Comparison of ENCODE assay signal across 8 cellular contexts in the genomic region with DNA sequence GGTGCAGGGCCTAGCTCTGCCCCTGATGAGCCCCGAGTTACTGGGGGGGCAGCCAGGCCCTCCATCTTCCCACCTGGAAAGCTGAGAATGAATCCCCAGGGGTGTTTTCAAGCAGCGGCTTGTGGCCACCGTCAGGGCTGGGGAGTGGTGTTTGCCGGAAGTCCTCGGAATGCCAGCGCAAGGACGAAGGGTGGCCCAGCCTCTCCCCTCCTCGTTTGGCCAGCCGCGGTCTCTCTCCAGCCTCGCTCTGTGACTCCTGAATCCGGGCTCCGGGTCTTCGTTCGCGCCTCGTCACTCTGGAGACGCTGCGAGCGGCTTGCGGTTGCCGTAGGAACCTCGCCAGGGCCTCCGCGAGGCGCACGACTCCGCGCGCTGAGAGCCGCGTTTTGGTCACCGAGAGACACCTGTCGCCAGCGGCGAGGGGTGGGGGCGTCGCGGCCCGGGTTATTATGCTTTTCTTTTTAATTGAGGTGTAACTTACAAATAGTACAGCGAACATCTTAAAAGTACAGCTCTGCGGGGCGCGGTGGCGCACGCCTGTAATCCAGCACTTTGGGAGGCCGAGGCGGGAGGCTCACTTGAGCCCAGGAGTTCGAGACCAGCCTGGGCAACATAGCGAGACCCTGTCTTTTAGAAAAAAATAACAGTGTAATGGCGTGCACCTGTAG. TPM values are rescaled to one million over a fixed set of nuclear protein-coding genes. Genes with fewer than 3 reads are reported as not detected.
DNase-seq lines count a peak whose midpoint lies in the region; ATAC-seq and TF ChIP-seq lines count a peak whose summit lies in the region.

No MANE protein-coding gene starts in this region.

- TF ChIP-seq POLR2A in body of pancreas (IDR thresholded peaks at IDR 0.05) (peak in 1 of 3 donors; percentile 19), sigmoid colon (IDR thresholded peaks at IDR 0.05) (no peak)

- H3K27ac ChIP-seq in body of pancreas (no peak overlapping the region), sigmoid colon (no peak overlapping the region)

- 13 to 26% methylated on average over 23 to 51 of the region's 51 CpGs for WGBS in body of pancreas, 2 donors
- 8 to 12% methylated on average over 51 of the region's 51 CpGs for WGBS in sigmoid colon, 2 donors

- no peaks in the 10 kb centered on the region for H3K27me3 ChIP-seq in body of pancreas
- H3K27me3 ChIP-seq in sigmoid colon, result peaks cover 0 to 65% (median 15%) of the 10 kb centered on the region in 3 donors

- no peak for TF ChIP-seq EP300 in sigmoid colon (IDR thresholded peaks at IDR 0.05)

- DNase-seq in GF-D8 (lab: John Stamatoyannopoulos, UW) (peak; percentile 16), NCI-H1694 treated with DMSO at 0.1 percent for 48 hours (lab: John Stamatoyannopoulos, UW) (peak; percentile 52), T-helper 9 cell (peak; percentile 25), body of pancreas (peak; percentile 83 to 89 (median 86)), iPS DF 19.7 (ENCODE audit: low read depth, low spot score) (peak; percentile 82), sigmoid colon (peak; percentile 85)

- TF ChIP-seq CTCF in body of pancreas (IDR thresholded peaks at IDR 0.05) (peak in 1 of 7 experiments; percentile 31), sigmoid colon (IDR thresholded peaks at IDR 0.05) (no peak)

- H3K4me1 ChIP-seq in body of pancreas (peaks cover 12% of the 10 kb centered on the region), sigmoid colon (peaks cover 0 to 12% (median 10%) of the 10 kb centered on the region in 4 donors)

- intact Hi-C loops in body of pancreas (cut with DNase I) (no loop called here), sigmoid colon (cut with DNase I) (loop anchor here (5.0 kb wide), 1 partner anchor 64 kb away; no protein-coding TSS in a partner anchor)

- peak; percentile 85 for ATAC-seq in body of pancreas
- ATAC-seq in GM19397 (IDR thresholded peaks at IDR 0.05; ENCODE audit: unreplicated experiment), result no peak
- ATAC-seq in HG02763 (IDR thresholded peaks at IDR 0.05; ENCODE audit: unreplicated experiment), result no peak

- no peaks in the 10 kb centered on the region for H3K9me3 ChIP-seq in body of pancreas
- H3K9me3 ChIP-seq in sigmoid colon, result no peaks in the 10 kb centered on the region

- H3K36me3 ChIP-seq in body of pancreas (replicated peaks in 1 of 2; ENCODE audit: insufficient read depth in 1 of 2, low read depth in 2 of 2), result no peaks in the 10 kb centered on the region
- no peaks in the 10 kb centered on the region for H3K36me3 ChIP-seq in sigmoid colon

- H3K4me3 ChIP-seq in body of pancreas (no peak overlapping the region), sigmoid colon (peak overlapping the region in 2 of 4 donors; percentile 11 to 27)

RNA-seq across cellular contexts. Expression of a gene that starts 6.3 kb away (rescaled TPM):
- total RNA-seq in body of pancreas, result 10 to 100 TPM in 1 of 2 donors, 1 to 10 TPM in 1; 5.6 to 16.3 TPM
- 1 to 10 TPM; 2.5 to 5.5 (median 2.9) TPM for total RNA-seq in sigmoid colon
- polyA plus RNA-seq in sigmoid colon, result 10 to 100 TPM in 2 of 3 donors, 1 to 10 TPM in 1; 7.4 to 14.3 (median 10.2) TPM

RNA-seq across cellular contexts. Expression of a gene that starts 6.5 kb away (rescaled TPM):
- total RNA-seq in body of pancreas (not detected), sigmoid colon (not detected)
- under 1 TPM in 1 of 3 donors, not detected in 2; 0.03 TPM for polyA plus RNA-seq in sigmoid colon

RNA-seq across cellular contexts. Expression of a gene that starts 44.6 kb away (rescaled TPM):
- total RNA-seq in body of pancreas, result 100 to 1,000 TPM; 403 to 467 TPM
- 100 to 1,000 TPM; 504 to 630 (median 591) TPM for total RNA-seq in sigmoid colon
- 100 to 1,000 TPM in 1 of 3 donors, 10 to 100 TPM in 2; 54.7 to 175 (median 62.0) TPM for polyA plus RNA-seq in sigmoid colon

Comparison
In these comparisons a context has a peak if more than half of its experiments do, and no peak if none do; other contexts are left out.
1. DNase-seq: peak in every context shown above with its lines; median percentile 86 in body of pancreas; 85 in sigmoid colon; 82 in iPS DF 19.7; 52 in NCI-H1694 treated with DMSO at 0.1 percent for 48 hours; 25 in T-helper 9 cell; 16 in GF-D8.